Comparison of ENCODE assay signal across 10 cellular contexts in the genomic region with DNA sequence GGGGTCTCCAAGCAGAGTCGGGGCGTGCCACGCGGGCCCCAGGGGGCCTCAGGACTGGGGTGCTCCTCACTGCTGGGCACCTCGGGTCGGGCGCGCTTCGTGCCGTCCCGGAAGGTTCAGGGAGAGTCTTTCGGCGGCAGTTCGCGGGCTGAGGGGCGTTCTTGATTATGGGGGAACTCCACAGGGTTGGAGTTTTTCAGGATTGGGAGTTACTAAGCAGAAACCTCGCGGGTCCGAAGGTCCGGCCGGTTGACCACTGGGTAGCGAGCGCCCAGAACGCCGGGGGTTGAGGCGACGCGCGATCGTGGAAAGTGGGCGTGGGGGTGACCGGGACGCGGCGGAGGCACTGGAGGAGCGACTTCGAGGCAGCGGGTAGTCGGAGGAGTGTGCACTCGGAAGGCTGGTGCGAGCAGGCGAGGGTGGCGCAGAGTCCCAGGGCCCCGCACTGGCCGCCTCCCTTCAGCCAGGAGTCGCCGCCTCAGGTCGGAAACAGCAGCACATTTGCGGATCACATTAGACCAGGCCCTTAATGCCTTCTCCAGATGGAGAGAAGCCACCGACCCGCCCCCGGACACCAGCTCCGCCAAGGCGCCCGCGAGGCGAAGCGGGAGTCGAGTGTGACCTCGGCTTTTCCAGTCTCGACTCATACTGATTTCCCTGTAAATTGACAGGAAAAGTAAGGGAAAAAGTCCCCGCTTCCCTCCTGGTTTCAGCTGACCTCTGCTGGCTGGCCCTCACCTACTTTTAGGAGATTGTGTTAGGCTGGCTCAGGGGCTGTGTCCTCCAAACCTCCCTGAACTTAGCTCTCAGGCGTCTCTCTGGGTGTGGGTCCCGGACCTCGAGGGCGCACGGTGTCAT. TPM values are rescaled to one million over a fixed set of nuclear protein-coding genes. Genes with fewer than 3 reads are reported as not detected.
DNase-seq lines count a peak whose midpoint lies in the region; ATAC-seq, FAIRE-seq and TF ChIP-seq lines count a peak whose summit lies in the region.
"Had no signal": no experiment of that assay in that cellular context is flagged by ENCODE, and none has a peak within 500 bp of the region (broad histone marks: within the 10 kb centered on the region; RNA-seq: fewer than 3 reads in every experiment).

No MANE protein-coding gene starts in this region.

- FAIRE-seq in A549 (lab: Jason Lieb, UNC), result no peak
- FAIRE-seq in pancreas (lab: Jason Lieb, UNC), result no peak
- FAIRE-seq: small intestine had no signal

- H3K27me3 ChIP-seq in ascending aorta (no peaks in the 10 kb centered on the region), right cardiac atrium (ENCODE audit: control insufficient read depth, insufficient read depth) (no peaks in the 10 kb centered on the region), pancreas (no peaks in the 10 kb centered on the region)

- POLR2A ChIA-PET in A549 (lab: Yijun Ruan, JAX), result no interaction called here
- POLR2A ChIA-PET in activated CD8-positive, alpha-beta T cell treated with anti-CD3 and anti-CD28 coated beads for 36 hours (lab: Charles Lee), result no interaction called here

- intact Hi-C loops in ascending aorta (cut with DNase I), result loop anchor here (2.0 to 5.0 kb wide), 6 partner anchors 58 to 207 kb away; a partner anchor contains a TSS
- intact Hi-C loops in right cardiac atrium (cut with DNase I), result loop anchor here in 3 of 4 donors (5.0 to 10.0 kb wide), 4 partner anchors 80 to 188 kb away; no protein-coding TSS in a partner anchor
- intact Hi-C loops in pancreas (cut with DNase I), result no loop called here
- intact Hi-C loops in activated CD8-positive, alpha-beta T cell treated with anti-CD3 and anti-CD28 coated beads for 36 hours (cut with micrococcal nuclease), result no loop called here

- H3K9me3 ChIP-seq in A549 (no peaks in the 10 kb centered on the region), ascending aorta (no peaks in the 10 kb centered on the region), right cardiac atrium (ENCODE audit: control insufficient read depth, low read length) (no peaks in the 10 kb centered on the region), pancreas (no peaks in the 10 kb centered on the region)

- TF ChIP-seq POLR2A in A549 (IDR thresholded peaks at IDR 0.05; ENCODE audit: low read length), result no peak

- 69% methylated on average over 66 of the region's 67 CpGs for WGBS in A549 (ENCODE audit: missing lambda C conversion rate)
- 5% methylated on average over 67 of the region's 67 CpGs for whole genome bisulfite sequencing in right cardiac atrium
- 13 to 22% methylated on average over 64 to 67 of the region's 67 CpGs for WGBS in pancreas, 2 donors

- no peaks in the 10 kb centered on the region for H3K4me1 Mint-ChIP-seq in activated CD8-positive, alpha-beta T cell treated with anti-CD3 and anti-CD28 coated beads for 36 hours (ENCODE audit: low read depth)

- DNase-seq in A549 (ENCODE audit: low read depth in 1 of 2, low spot score in 1 of 2) (no peak), ascending aorta (ENCODE audit: low spot score in 2 of 2) (peak in 1 of 2 donors; percentile 75), right cardiac atrium (peak; percentile 64 to 88 (median 87)), pancreas (peak; percentile 40 to 77 (median 52)), NCI-H2171 treated with DMSO at 0.1 percent for 48 hours (lab: John Stamatoyannopoulos, UW) (no peak), NCI-H187 treated with DMSO at 0.1 percent for 48 hours (lab: John Stamatoyannopoulos, UW) (no peak)
- DNase-seq in activated CD8-positive, alpha-beta T cell treated with anti-CD3 and anti-CD28 coated beads for 36 hours, result no peak
- DNase-seq: NCI-H1092 treated with DMSO at 0.1 percent for 48 hours had no signal

- TF ChIP-seq EP300 in A549 (IDR thresholded peaks at IDR 0.05), result no peak

- no peak overlapping the region for H3K4me3 Mint-ChIP-seq in activated CD8-positive, alpha-beta T cell treated with anti-CD3 and anti-CD28 coated beads for 36 hours

- CTCF ChIA-PET in A549 (lab: Yijun Ruan, JAX), result no interaction called here
- CTCF ChIA-PET in activated CD8-positive, alpha-beta T cell treated with anti-CD3 and anti-CD28 coated beads for 36 hours (lab: Charles Lee), result no interaction called here

- H3K27ac ChIP-seq in A549 (no peak overlapping the region; a peak in 1 of 6 replicates), ascending aorta (peak overlapping the region; percentile 89 to 91), right cardiac atrium (ENCODE audit: low read length) (peak overlapping the region; percentile 84), pancreas (peak overlapping the region; percentile 38 to 87 (median 58))

- peaks cover 0 to 3% of the 10 kb centered on the region in 2 donors for H3K36me3 ChIP-seq in ascending aorta
- H3K36me3 ChIP-seq in pancreas, result no peaks in the 10 kb centered on the region

- no peak overlapping the region for H3K27ac Mint-ChIP-seq in activated CD8-positive, alpha-beta T cell treated with anti-CD3 and anti-CD28 coated beads for 36 hours

- peak overlapping the region; percentile 84 for H3K4me2 ChIP-seq in A549

- peaks cover 16% of the 10 kb centered on the region; the same call in 2 of the 3 replicates for H3K4me1 ChIP-seq in A549
- H3K4me1 ChIP-seq in ascending aorta, result peaks cover 9 to 32% of the 10 kb centered on the region in 2 donors
- peaks cover 16% of the 10 kb centered on the region for H3K4me1 ChIP-seq in right cardiac atrium (ENCODE audit: control insufficient read depth, insufficient read depth, low read length)
- H3K4me1 ChIP-seq in pancreas, result peaks cover 0 to 11% (median 8%) of the 10 kb centered on the region in 3 donors

- TF ChIP-seq CTCF in A549 (IDR thresholded peaks at IDR 0.05) (no peak), ascending aorta (IDR thresholded peaks at IDR 0.05) (peak in 1 of 3 experiments; percentile 15), pancreas (IDR thresholded peaks at IDR 0.05) (no peak)
- TF ChIP-seq CTCF in activated CD8-positive, alpha-beta T cell treated with anti-CD3 and anti-CD28 coated beads for 36 hours (IDR thresholded peaks at IDR 0.05), result no peak

- H3K36me3 Mint-ChIP-seq in activated CD8-positive, alpha-beta T cell treated with anti-CD3 and anti-CD28 coated beads for 36 hours (ENCODE audit: low read depth), result no peaks in the 10 kb centered on the region

- H3K9me3 Mint-ChIP-seq in activated CD8-positive, alpha-beta T cell treated with anti-CD3 and anti-CD28 coated beads for 36 hours, result no peaks in the 10 kb centered on the region

- ATAC-seq in A549, result no peak
- peak; percentile 42 to 60 for ATAC-seq in right cardiac atrium
- ATAC-seq in pancreas, result peak; percentile 38 to 57 (median 46)
- no peak for ATAC-seq in HG03378 (IDR thresholded peaks at IDR 0.05; ENCODE audit: unreplicated experiment)
- ATAC-seq in activated CD8-positive, alpha-beta T cell treated with anti-CD3 and anti-CD28 coated beads for 36 hours, result no peak

- H3K4me3 ChIP-seq in A549 (peak overlapping the region; percentile 40; the same call in 2 of the 3 replicates), ascending aorta (peak overlapping the region; percentile 71 to 74), right cardiac atrium (ENCODE audit: low read length) (peak overlapping the region; percentile 64), pancreas (peak overlapping the region; percentile 33 to 58 (median 42))

- peaks cover 28% of the 10 kb centered on the region for H3K27me3 Mint-ChIP-seq in activated CD8-positive, alpha-beta T cell treated with anti-CD3 and anti-CD28 coated beads for 36 hours

- no peak for TF ChIP-seq RAD21 in A549 (conservative IDR thresholded peaks at IDR 0.05 in 1 of 2, IDR thresholded peaks at IDR 0.05 in 1 of 2)

TF ChIP-seq in A549, 52 proteins besides CTCF, POLR2A, EP300 and RAD21:
- TF ChIP-seq, protein P1, sequence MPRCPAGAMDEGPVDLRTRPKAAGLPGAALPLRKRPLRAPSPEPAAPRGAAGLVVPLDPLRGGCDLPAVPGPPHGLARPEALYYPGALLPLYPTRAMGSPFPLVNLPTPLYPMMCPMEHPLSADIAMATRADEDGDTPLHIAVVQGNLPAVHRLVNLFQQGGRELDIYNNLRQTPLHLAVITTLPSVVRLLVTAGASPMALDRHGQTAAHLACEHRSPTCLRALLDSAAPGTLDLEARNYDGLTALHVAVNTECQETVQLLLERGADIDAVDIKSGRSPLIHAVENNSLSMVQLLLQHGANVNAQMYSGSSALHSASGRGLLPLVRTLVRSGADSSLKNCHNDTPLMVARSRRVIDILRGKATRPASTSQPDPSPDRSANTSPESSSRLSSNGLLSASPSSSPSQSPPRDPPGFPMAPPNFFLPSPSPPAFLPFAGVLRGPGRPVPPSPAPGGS (IDR thresholded peaks at IDR 0.05), result no peak
- TF ChIP-seq, protein P2, sequence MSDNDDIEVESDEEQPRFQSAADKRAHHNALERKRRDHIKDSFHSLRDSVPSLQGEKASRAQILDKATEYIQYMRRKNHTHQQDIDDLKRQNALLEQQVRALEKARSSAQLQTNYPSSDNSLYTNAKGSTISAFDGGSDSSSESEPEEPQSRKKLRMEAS (IDR thresholded peaks at IDR 0.05), result no peak
- TF ChIP-seq ZC3H11A (IDR thresholded peaks at IDR 0.05) (no peak), HOXB13 (CRISPR knock-in tag; IDR thresholded peaks at IDR 0.05; ENCODE audit: low read depth) (no peak), NFE2L2 (conservative IDR thresholded peaks at IDR 0.05; ENCODE audit: low read length) (no peak)
TF ChIP-seq in A549: peak in this region for 0.

RNA-seq across cellular contexts. Expression of a gene that starts 0.7 kb away (rescaled TPM):
- polyA plus RNA-seq in A549 (2011; rRNA removed) (0.25 and 0.52 TPM in 2 replicates), A549 (2017; fragmentation: RNase III; extraction: RNeasy Plus Mini Kit Qiagen cat#74134 plus additional on column Dnase treatment) (0.22 to 0.58 TPM (median 0.51 TPM) in 3 replicates), right cardiac atrium (4.7 TPM), pancreas (1 to 10 TPM in 1 of 2 donors, under 1 TPM in 1; 0.54 to 1.4 TPM)
- 0.03 and 0.12 TPM in 2 replicates for polyA plus RNA-seq in A549 (2012; cell fraction: cytosol; rRNA removed)
- polyA plus RNA-seq in A549 (2012; cell fraction: nucleus; rRNA removed), result 0.04 and 0.12 TPM in 2 replicates
- 0.34 and 0.83 TPM in 2 replicates for polyA minus RNA-seq in A549 (2011; rRNA and poly(A)+ RNA removed)
- total RNA-seq in ascending aorta (28.1 TPM), right cardiac atrium (10 to 100 TPM; 31.3 to 50.2 (median 47.1) TPM), pancreas (10 to 100 TPM in 2 of 6 donors, 1 to 10 TPM in 4; 5.4 to 19.2 (median 7.7) TPM)
- total RNA-seq in activated CD8-positive, alpha-beta T cell treated with anti-CD3 and anti-CD28 coated beads for 36 hours, result not detected

Comparison
In these comparisons a context has a peak if more than half of its experiments do, and no peak if none do; other contexts are left out.
1. ATAC-seq: peak in right cardiac atrium (2 of 2) and pancreas (4 of 4); none in A549 (0 of 2), HG03378 (single experiment) and activated CD8-positive, alpha-beta T cell treated with anti-CD3 and anti-CD28 coated beads for 36 hours (single experiment).
2. DNase-seq: peak in right cardiac atrium (3 of 3) and pancreas (6 of 6); none in A549 (0 of 2), activated CD8-positive, alpha-beta T cell treated with anti-CD3 and anti-CD28 coated beads for 36 hours (single experiment), NCI-H2171 treated with DMSO at 0.1 percent for 48 hours (single experiment) and NCI-H187 treated with DMSO at 0.1 percent for 48 hours (single experiment).
3. H3K27ac ChIP-seq: peak in ascending aorta (2 of 2), right cardiac atrium (single experiment) and pancreas (4 of 4); none in A549 (0 of 2).
4. RNA of a gene that starts 0.7 kb away (total RNA-seq): 31.3 to 50.2 TPM in right cardiac atrium, 28.1 TPM in ascending aorta (single experiment) and 5.4 to 19.2 TPM in pancreas; not detected in activated CD8-positive, alpha-beta T cell treated with anti-CD3 and anti-CD28 coated beads for 36 hours; every median in the first group is over 4 times any median in the second.
5. intact Hi-C loops: an anchor here in ascending aorta (2.0 to 5.0 kb wide) and right cardiac atrium (5.0 to 10.0 kb wide); none called in pancreas and activated CD8-positive, alpha-beta T cell treated with anti-CD3 and anti-CD28 coated beads for 36 hours.
6. Peak in every context shown above with its lines, with median percentiles within 50 percentile points of each other: H3K4me3 ChIP-seq.